In the genomic region with DNA sequence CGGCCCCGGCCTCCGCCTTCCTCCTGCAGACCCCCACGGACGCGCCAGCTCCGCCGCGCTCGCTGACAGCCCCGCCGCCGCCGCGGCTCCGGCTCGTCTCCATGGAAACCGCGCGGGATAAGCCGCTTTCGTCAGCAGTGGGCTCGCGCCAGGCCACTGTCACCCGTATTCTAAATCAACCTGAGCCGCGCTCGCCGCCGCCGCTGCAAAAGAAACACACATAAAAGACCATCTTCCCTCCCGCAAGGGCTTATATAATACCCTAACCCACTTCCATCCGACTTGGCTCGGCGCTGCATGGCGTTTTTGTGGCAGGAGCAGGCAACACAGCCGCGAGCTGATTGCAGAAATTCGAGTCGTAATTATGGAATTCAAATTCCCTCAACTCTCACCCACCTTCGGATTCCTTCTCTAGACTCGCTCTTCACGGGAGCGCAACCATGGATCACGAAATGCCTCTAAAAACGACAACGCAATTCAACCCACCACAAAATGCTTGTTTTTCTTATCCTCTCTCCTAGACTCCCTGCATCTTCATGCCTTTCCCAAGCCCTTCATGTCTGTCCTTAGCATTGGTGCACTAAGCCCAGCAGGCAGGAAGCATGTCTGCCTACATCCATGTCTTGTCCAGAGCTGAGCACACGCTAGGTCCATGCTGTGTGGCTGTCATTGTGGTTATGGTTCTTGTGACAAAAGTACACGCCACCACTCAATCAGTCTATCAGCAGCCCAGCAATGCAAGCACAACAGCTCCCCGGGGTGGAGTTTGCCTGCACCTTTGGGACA, we compare ENCODE assay signal across 1 cellular context.
TF ChIP-seq lines count a peak whose summit lies in the region.

AMER2 (minus strand) TSS at position 772 of the 786 bp plus-strand sequence; CDS start at position 103, 669 bp downstream.

TF ChIP-seq in HepG2, 621 proteins besides CTCF, POLR2A, EP300 and RAD21:
- TF ChIP-seq CEBPB (IDR thresholded peaks at IDR 0.05; ENCODE audit: borderline replicate concordance, low read depth, low read length): no peak
- TF ChIP-seq SNRNP70 (IDR thresholded peaks at IDR 0.05; ENCODE audit: low read depth, low read length): no peak
- TF ChIP-seq POLR2AphosphoS2 (IDR thresholded peaks at IDR 0.05; ENCODE audit: low read depth, low read length): no peak
- TF ChIP-seq, protein P1, sequence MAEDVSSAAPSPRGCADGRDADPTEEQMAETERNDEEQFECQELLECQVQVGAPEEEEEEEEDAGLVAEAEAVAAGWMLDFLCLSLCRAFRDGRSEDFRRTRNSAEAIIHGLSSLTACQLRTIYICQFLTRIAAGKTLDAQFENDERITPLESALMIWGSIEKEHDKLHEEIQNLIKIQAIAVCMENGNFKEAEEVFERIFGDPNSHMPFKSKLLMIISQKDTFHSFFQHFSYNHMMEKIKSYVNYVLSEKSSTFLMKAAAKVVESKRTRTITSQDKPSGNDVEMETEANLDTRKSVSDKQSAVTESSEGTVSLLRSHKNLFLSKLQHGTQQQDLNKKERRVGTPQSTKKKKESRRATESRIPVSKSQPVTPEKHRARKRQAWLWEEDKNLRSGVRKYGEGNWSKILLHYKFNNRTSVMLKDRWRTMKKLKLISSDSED (CRISPR knock-in tag; IDR thresholded peaks at IDR 0.05): no peak
- no peak for TF ChIP-seq ZNF691 (CRISPR knock-in tag; IDR thresholded peaks at IDR 0.05; ENCODE audit: borderline replicate concordance, low read depth)
- TF ChIP-seq NFKB2 (CRISPR knock-in tag; IDR thresholded peaks at IDR 0.05; ENCODE audit: borderline replicate concordance): no peak
- TF ChIP-seq BRD4 (CRISPR knock-in tag; IDR thresholded peaks at IDR 0.05): no peak
- TF ChIP-seq RNF2 (conservative IDR thresholded peaks at IDR 0.05; ENCODE audit: low read depth): no peak
- no peak for TF ChIP-seq CBX5 (CRISPR knock-in tag; IDR thresholded peaks at IDR 0.05; ENCODE audit: borderline replicate concordance)
- TF ChIP-seq MAFG (CRISPR knock-in tag; IDR thresholded peaks at IDR 0.05): no peak
- TF ChIP-seq ZNF724P (CRISPR knock-in tag; IDR thresholded peaks at IDR 0.05; ENCODE audit: borderline replicate concordance): no peak
- no peak for TF ChIP-seq NCOA2 (CRISPR knock-in tag; IDR thresholded peaks at IDR 0.05)
- TF ChIP-seq BCL6 (CRISPR knock-in tag; IDR thresholded peaks at IDR 0.05): no peak
- TF ChIP-seq, protein P2, sequence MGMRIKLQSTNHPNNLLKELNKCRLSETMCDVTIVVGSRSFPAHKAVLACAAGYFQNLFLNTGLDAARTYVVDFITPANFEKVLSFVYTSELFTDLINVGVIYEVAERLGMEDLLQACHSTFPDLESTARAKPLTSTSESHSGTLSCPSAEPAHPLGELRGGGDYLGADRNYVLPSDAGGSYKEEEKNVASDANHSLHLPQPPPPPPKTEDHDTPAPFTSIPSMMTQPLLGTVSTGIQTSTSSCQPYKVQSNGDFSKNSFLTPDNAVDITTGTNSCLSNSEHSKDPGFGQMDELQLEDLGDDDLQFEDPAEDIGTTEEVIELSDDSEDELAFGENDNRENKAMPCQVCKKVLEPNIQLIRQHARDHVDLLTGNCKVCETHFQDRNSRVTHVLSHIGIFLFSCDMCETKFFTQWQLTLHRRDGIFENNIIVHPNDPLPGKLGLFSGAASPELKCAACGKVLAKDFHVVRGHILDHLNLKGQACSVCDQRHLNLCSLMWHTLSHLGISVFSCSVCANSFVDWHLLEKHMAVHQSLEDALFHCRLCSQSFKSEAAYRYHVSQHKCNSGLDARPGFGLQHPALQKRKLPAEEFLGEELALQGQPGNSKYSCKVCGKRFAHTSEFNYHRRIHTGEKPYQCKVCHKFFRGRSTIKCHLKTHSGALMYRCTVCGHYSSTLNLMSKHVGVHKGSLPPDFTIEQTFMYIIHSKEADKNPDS (CRISPR knock-in tag; IDR thresholded peaks at IDR 0.05): no peak
- TF ChIP-seq ZNF749 (CRISPR knock-in tag; IDR thresholded peaks at IDR 0.05; ENCODE audit: borderline replicate concordance): no peak
- TF ChIP-seq, protein P3, sequence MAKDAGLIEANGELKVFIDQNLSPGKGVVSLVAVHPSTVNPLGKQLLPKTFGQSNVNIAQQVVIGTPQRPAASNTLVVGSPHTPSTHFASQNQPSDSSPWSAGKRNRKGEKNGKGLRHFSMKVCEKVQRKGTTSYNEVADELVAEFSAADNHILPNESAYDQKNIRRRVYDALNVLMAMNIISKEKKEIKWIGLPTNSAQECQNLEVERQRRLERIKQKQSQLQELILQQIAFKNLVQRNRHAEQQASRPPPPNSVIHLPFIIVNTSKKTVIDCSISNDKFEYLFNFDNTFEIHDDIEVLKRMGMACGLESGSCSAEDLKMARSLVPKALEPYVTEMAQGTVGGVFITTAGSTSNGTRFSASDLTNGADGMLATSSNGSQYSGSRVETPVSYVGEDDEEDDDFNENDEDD (CRISPR knock-in tag; IDR thresholded peaks at IDR 0.05; ENCODE audit: borderline replicate concordance): no peak
TF ChIP-seq in HepG2: peak in this region for 0.
